ENCODE assay signal across 8 cellular contexts in genomic region chr6:84764332-84765049, GRCh38. TPM values are rescaled to one million over a fixed set of nuclear protein-coding genes. Genes with fewer than 3 reads are reported as not detected.
DNase-seq lines count a peak whose midpoint lies in the region; ATAC-seq and TF ChIP-seq lines count a peak whose summit lies in the region.

Gene TBX18, minus strand, starts transcription at chr6:84764598. Its CDS starts 417 bp downstream, at chr6:84764181.

- H3K9ac ChIP-seq in colonic mucosa (ENCODE audit: low read depth in 2 of 2, low read length in 2 of 2), result no peak within 1 kb of the TSS

- no peaks in the 10 kb centered on the region for H3K36me3 ChIP-seq in colonic mucosa

- peaks cover 68% of the 10 kb centered on the region for H3K27me3 ChIP-seq in colonic mucosa

- TF ChIP-seq CTCF in colonic mucosa (IDR thresholded peaks at IDR 0.05), result no peak

- peaks cover 3% of the 10 kb centered on the region for H3K4me1 ChIP-seq in colonic mucosa

- DNase-seq in NCI-H510A treated with DMSO at 0.1 percent for 48 hours (lab: John Stamatoyannopoulos, UW) (peak; percentile 84), colonic mucosa (peak; percentile 86), kidney glomerular epithelial cell (lab: John Stamatoyannopoulos, UW) (peak; percentile 56), smooth muscle cell of the brain vasculature (ENCODE audit: low read depth, low spot score) (peak; percentile 99)
- no peak for DNase-seq in stimulated activated naive CD4-positive, alpha-beta T cell (lab: John Stamatoyannopoulos, UW)

- peak within 1 kb of the TSS; percentile 23 for H3K4me3 ChIP-seq in colonic mucosa

- no peaks in the 10 kb centered on the region for H3K9me3 ChIP-seq in colonic mucosa

- peak; percentile 46 for ATAC-seq in GM21576 (IDR thresholded peaks at IDR 0.05; ENCODE audit: unreplicated experiment)
- ATAC-seq in HG02571 (IDR thresholded peaks at IDR 0.05; ENCODE audit: unreplicated experiment), result no peak
- no peak for ATAC-seq in GM18870 (IDR thresholded peaks at IDR 0.05; ENCODE audit: unreplicated experiment)

- intact Hi-C loops in colonic mucosa (cut with DNase I), result no loop called here

- H3K27ac ChIP-seq in colonic mucosa, result no peak within 1 kb of the TSS

RNA-seq across cellular contexts. Expression of gene TBX18, which starts in this region (rescaled TPM):
- total RNA-seq in colonic mucosa, result under 1 TPM; 0.25 to 0.35 TPM

Comparison
In these comparisons a context has a peak if more than half of its experiments do, and no peak if none do; other contexts are left out.
1. Peak in DNase-seq and H3K4me3 ChIP-seq in colonic mucosa; RNA of the gene not detected or under 1 TPM.
2. DNase-seq: peak in NCI-H510A treated with DMSO at 0.1 percent for 48 hours (single experiment), kidney glomerular epithelial cell (single experiment) and smooth muscle cell of the brain vasculature (single experiment); none in stimulated activated naive CD4-positive, alpha-beta T cell (0 of 6).